Comparison of ENCODE assay signal across 9 cellular contexts in the genomic region with DNA sequence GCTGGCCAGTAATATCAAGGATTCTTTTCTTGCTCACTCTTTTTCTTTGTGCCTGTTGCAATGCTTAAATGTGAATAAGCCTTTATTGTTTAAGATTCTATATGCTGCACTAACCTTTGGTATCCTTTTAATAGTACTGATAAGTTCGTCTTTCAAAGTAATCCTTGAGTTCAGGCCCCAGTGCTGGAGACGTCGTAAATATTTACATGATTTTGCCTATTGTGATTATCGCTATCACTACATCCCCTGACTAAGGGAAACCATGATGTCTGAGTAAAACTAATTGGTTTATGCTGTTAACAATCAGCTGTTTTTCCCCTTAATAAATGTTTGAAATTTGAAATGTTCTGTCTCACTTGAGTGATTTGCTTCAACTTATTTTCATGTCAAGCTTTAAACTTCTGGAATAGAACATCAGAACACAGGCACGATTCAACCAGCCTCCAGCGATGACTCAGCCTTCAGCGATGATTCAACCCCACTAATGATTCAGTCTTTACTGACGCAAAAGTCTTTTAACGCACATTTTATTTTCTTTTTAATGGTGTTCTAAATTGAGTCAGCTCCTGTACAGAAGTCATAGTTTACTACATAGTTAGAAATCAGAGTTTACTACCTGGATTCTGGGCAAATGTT. TPM values are rescaled to one million over a fixed set of nuclear protein-coding genes. Genes with fewer than 3 reads are reported as not detected.
DNase-seq lines count a peak whose midpoint lies in the region; ATAC-seq and TF ChIP-seq lines count a peak whose summit lies in the region.
"Had no signal": no experiment of that assay in that cellular context is flagged by ENCODE, and none has a peak within 500 bp of the region (broad histone marks: within the 10 kb centered on the region; RNA-seq: fewer than 3 reads in every experiment).

No MANE protein-coding gene starts in this region.

- H3K36me3 ChIP-seq in osteoblast (ENCODE audit: insufficient read depth, low read length), result peaks cover 7% of the 10 kb centered on the region

- intact Hi-C loops in dorsolateral prefrontal cortex (cut with DNase I), result no loop called here

- H3K4me3 ChIP-seq in dorsolateral prefrontal cortex (peak overlapping the region in 49 of 59 donors; percentile 2 to 52 (median 29)), osteoblast (ENCODE audit: insufficient read depth, low read length) (no peak overlapping the region)
- H3K4me3 ChIP-seq: BLaER1 had no signal

- peak overlapping the region; percentile 63 for H3K4me2 ChIP-seq in osteoblast (ENCODE audit: insufficient read depth, low read length)
- H3K4me2 ChIP-seq: BLaER1 had no signal

- H2AFZ ChIP-seq in osteoblast (ENCODE audit: low read length), result no peak overlapping the region

- peaks cover 28% of the 10 kb centered on the region for H3K4me1 ChIP-seq in osteoblast (ENCODE audit: insufficient read depth, low read length)

- no peaks in the 10 kb centered on the region for H3K27me3 ChIP-seq in dorsolateral prefrontal cortex
- H3K27me3 ChIP-seq in osteoblast (ENCODE audit: insufficient read depth, low read length), result no peaks in the 10 kb centered on the region

- peak overlapping the region in 58 of 59 donors; percentile 25 to 99 (median 88) for H3K27ac ChIP-seq in dorsolateral prefrontal cortex
- peak overlapping the region; percentile 81 for H3K27ac ChIP-seq in osteoblast (ENCODE audit: low read depth, low read length)
- H3K27ac ChIP-seq: BLaER1 had no signal

- ATAC-seq in HG02642 (IDR thresholded peaks at IDR 0.05; ENCODE audit: poor library complexity, unreplicated experiment), result no peak
- ATAC-seq in HG02870 (IDR thresholded peaks at IDR 0.05; ENCODE audit: unreplicated experiment), result no peak

- DNase-seq in NK-92 treated with Interleukin-12 subunit alpha and Interleukin-12 subunit beta, amount 100 ng/mL, for 24 hours (lab: John Stamatoyannopoulos, UW), result peak; percentile 39
- no peak for DNase-seq in NK-92 (lab: John Stamatoyannopoulos, UW; ENCODE audit: unreplicated experiment)
- peak; percentile 64 to 73 for DNase-seq in activated CD4-positive, alpha-beta T cell treated with anti-CD3 and anti-CD28 coated beads for 4 hours
- peak in 8 of 10 donors; percentile 17 to 83 (median 70) for DNase-seq in dorsolateral prefrontal cortex
- DNase-seq in osteoblast (ENCODE audit: insufficient read length, low spot score, missing footprints), result peak; percentile 96
- no peak for DNase-seq in NCI-H2029 treated with DMSO at 0.1 percent for 48 hours (lab: John Stamatoyannopoulos, UW)

- H3K79me2 ChIP-seq in osteoblast (ENCODE audit: insufficient read depth, low read length), result peaks cover 23% of the 10 kb centered on the region

- TF ChIP-seq CTCF in dorsolateral prefrontal cortex (IDR thresholded peaks at IDR 0.05 in 54 of 56, conservative IDR thresholded peaks at IDR 0.05 in 2 of 56; ENCODE audit: low read depth in 1 of 56, partially characterized antibody in 56 of 56), result peak in 3 of 56 donors; percentile 10 to 21 (median 13)
- no peak for TF ChIP-seq CTCF in osteoblast (IDR thresholded peaks at IDR 0.05; ENCODE audit: extremely low read depth, low read depth, low read length)

- H3K9me3 ChIP-seq in osteoblast (ENCODE audit: low read depth, low read length), result no peaks in the 10 kb centered on the region
- H3K9me3 ChIP-seq: BLaER1 had no signal

- no peaks in the 10 kb centered on the region for H4K20me1 ChIP-seq in osteoblast (ENCODE audit: insufficient read depth, low read length)
- H4K20me1 ChIP-seq: BLaER1 had no signal

RNA-seq across cellular contexts. Expression of gene HTATIP2, which starts 3.9 kb away (rescaled TPM):
- total RNA-seq in dorsolateral prefrontal cortex, result 10 to 100 TPM; 12.7 to 59.9 (median 25.5) TPM
- 24.2 and 46.3 TPM in 2 replicates for total RNA-seq in osteoblast

RNA-seq across cellular contexts. Expression of gene PRMT3, which starts 20.1 kb away (rescaled TPM):
- total RNA-seq in dorsolateral prefrontal cortex (10 to 100 TPM; 12.6 to 34.9 (median 19.9) TPM), osteoblast (20.3 and 20.6 TPM in 2 replicates)

Comparison
In these comparisons a context has a peak if more than half of its experiments do, and no peak if none do; other contexts are left out.
1. DNase-seq: peak in NK-92 treated with Interleukin-12 subunit alpha and Interleukin-12 subunit beta, amount 100 ng/mL, for 24 hours (single experiment), activated CD4-positive, alpha-beta T cell treated with anti-CD3 and anti-CD28 coated beads for 4 hours (2 of 2), dorsolateral prefrontal cortex (8 of 10) and osteoblast (single experiment); none in NK-92 (single experiment) and NCI-H2029 treated with DMSO at 0.1 percent for 48 hours (single experiment).